8 cellular contexts compared by ENCODE assay signal in the genomic region with DNA sequence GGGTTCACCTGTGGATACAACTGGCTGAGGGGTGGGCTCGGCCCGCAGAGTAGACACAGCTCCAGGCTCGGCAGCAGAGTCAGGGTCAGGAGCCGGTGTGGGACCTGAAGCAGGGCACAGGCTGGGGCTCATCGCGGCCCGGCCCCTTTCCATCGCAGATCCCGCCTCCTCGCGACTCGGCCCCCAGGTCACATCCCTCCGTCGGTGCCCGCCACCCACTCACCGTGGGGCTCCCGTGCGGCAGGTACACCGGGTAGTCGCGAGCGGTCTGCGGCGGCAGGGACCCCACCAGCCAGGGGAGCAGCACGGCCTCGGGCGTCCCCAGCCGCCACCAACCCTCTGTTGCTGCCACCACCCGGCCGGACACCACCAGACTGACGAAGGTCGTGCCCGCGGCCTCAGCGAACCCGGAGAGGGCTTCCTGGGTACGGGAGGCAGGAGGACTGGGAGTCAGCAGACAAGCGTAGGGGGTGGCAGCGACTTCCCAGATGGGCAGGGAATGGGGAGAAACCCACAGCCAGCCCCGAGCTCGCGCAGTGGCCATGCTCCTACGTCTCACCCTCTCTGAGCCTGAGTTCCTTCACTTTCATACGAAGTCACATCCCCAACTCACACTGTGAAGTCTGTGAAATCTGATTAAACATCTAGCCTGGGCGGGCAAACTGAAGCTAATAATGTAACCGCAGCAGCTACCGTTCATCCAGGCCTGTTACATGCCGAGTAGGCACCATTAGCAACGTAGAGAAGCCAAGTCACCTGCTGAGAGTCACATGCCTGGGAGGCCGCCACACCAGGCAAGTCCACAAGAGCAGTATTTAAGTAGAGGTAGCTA. TPM values are rescaled to one million over a fixed set of nuclear protein-coding genes. Genes with fewer than 3 reads are reported as not detected.
A peak's percentile ranks its signal among the peaks of the same experiment; 100 is the strongest.
DNase-seq lines count a peak whose midpoint lies in the region; ATAC-seq and TF ChIP-seq lines count a peak whose summit lies in the region.

No MANE protein-coding gene starts in this region.

- 13% methylated on average over 44 of the region's 50 CpGs for WGBS in smooth muscle cell (ENCODE audit: low lambda C conversion rate)

- TF ChIP-seq CTCF in cardiac fibroblast (IDR thresholded peaks at IDR 0.05; ENCODE audit: low read depth, low read length), result no peak
- no peak for TF ChIP-seq CTCF in smooth muscle cell (IDR thresholded peaks at IDR 0.05; ENCODE audit: borderline replicate concordance, insufficient read depth, poor library complexity, severe bottlenecking)

- peak overlapping the region; percentile 69 for H3K9ac ChIP-seq in smooth muscle cell (ENCODE audit: low read depth)

- no peak for ATAC-seq in GM18909 (IDR thresholded peaks at IDR 0.05; ENCODE audit: poor library complexity, unreplicated experiment)

- peak overlapping the region; percentile 89 for H3K4me2 ChIP-seq in smooth muscle cell

- H3F3A ChIP-seq in smooth muscle cell (ENCODE audit: low read depth), result peaks cover 14% of the 10 kb centered on the region

- H3K4me3 ChIP-seq in cardiac fibroblast (replicated peaks in 1 of 2; ENCODE audit: low read depth in 2 of 2, low read length in 2 of 2) (peak overlapping the region; percentile 60 to 66), smooth muscle cell (peak overlapping the region; percentile 65)

- no peaks in the 10 kb centered on the region for H3K79me2 ChIP-seq in smooth muscle cell (ENCODE audit: low read depth)

- no peaks in the 10 kb centered on the region for H3K36me3 ChIP-seq in smooth muscle cell (ENCODE audit: low read depth)

- no peaks in the 10 kb centered on the region for H3K27me3 ChIP-seq in smooth muscle cell (ENCODE audit: low read depth)

- H3K4me1 ChIP-seq in smooth muscle cell (ENCODE audit: low read depth), result peaks cover 16% of the 10 kb centered on the region

- peak; percentile 36 for DNase-seq in NCI-H1694 treated with DMSO at 0.1 percent for 48 hours (lab: John Stamatoyannopoulos, UW)
- DNase-seq in NCI-H1694 (lab: John Stamatoyannopoulos, UW), result no peak
- peak; percentile 36 for DNase-seq in T1000 (lab: John Stamatoyannopoulos, UW)
- peak in 1 of 2 donors; percentile 19 for DNase-seq in cardiac fibroblast (ENCODE audit: low read depth in 2 of 2)
- peak; percentile 72 for DNase-seq in islet precursor cell
- peak; percentile 51 for DNase-seq in smooth muscle cell (lab: John Stamatoyannopoulos, UW; ENCODE audit: unreplicated experiment)
- DNase-seq in NOMO-1 (lab: John Stamatoyannopoulos, UW; ENCODE audit: unreplicated experiment in 2 of 2), result no peak

- no peaks in the 10 kb centered on the region for H3K9me3 ChIP-seq in smooth muscle cell (replicated peaks; ENCODE audit: low read depth)

- no peaks in the 10 kb centered on the region for H4K20me1 ChIP-seq in smooth muscle cell (ENCODE audit: low read depth)

- H3K27ac ChIP-seq in smooth muscle cell (ENCODE audit: low read depth), result no peak overlapping the region

- no peak overlapping the region for H2AFZ ChIP-seq in smooth muscle cell (ENCODE audit: low read depth)

RNA-seq across cellular contexts. Expression of gene FUZ, which starts 3.7 kb away (rescaled TPM):
- 6.9 and 16.2 TPM in 2 replicates for total RNA-seq in smooth muscle cell
- 18.3 and 19.8 TPM in 2 replicates for polyA plus RNA-seq in smooth muscle cell

RNA-seq across cellular contexts. Expression of gene MED25, which starts 8.7 kb away (rescaled TPM):
- 16.9 and 20.4 TPM in 2 replicates for total RNA-seq in smooth muscle cell
- polyA plus RNA-seq in smooth muscle cell, result 34.1 and 36.4 TPM in 2 replicates

RNA-seq across cellular contexts. Expression of gene PTOV1, which starts 41.6 kb away (rescaled TPM):
- 49.0 and 81.0 TPM in 2 replicates for total RNA-seq in smooth muscle cell
- polyA plus RNA-seq in smooth muscle cell, result 256 and 266 TPM in 2 replicates

RNA-seq across cellular contexts. Expression of gene AP2A1, which starts 42.6 kb away (rescaled TPM):
- total RNA-seq in smooth muscle cell, result 55.8 and 57.7 TPM in 2 replicates
- polyA plus RNA-seq in smooth muscle cell, result 57.8 and 65.2 TPM in 2 replicates

RNA-seq across cellular contexts. Expression of gene TSKS, which starts 46.3 kb away (rescaled TPM):
- not detected in 2 replicates for total RNA-seq in smooth muscle cell
- polyA plus RNA-seq in smooth muscle cell, result not detected in 2 replicates

Comparison
In these comparisons a context has a peak if more than half of its experiments do, and no peak if none do; other contexts are left out.
1. DNase-seq: peak in NCI-H1694 treated with DMSO at 0.1 percent for 48 hours (single experiment), T1000 (single experiment), islet precursor cell (single experiment) and smooth muscle cell (single experiment); none in NCI-H1694 (single experiment) and NOMO-1 (0 of 2).